In genomic region chr6:162727347-162728176, GRCh38 we compare ENCODE assay signal across 8 cellular contexts. TPM values are rescaled to one million over a fixed set of nuclear protein-coding genes. Genes with fewer than 3 reads are reported as not detected.
DNase-seq lines count a peak whose midpoint lies in the region; ATAC-seq and TF ChIP-seq lines count a peak whose summit lies in the region.

Gene PACRG, plus strand, starts transcription at chr6:162727974.
Gene PRKN, minus strand, starts transcription at chr6:162727766.

- ATAC-seq in GM19035 (IDR thresholded peaks at IDR 0.05; ENCODE audit: unreplicated experiment) (peak; percentile 97), HG03354 (IDR thresholded peaks at IDR 0.05; ENCODE audit: poor library complexity, severe bottlenecking, unreplicated experiment) (peak; percentile 97), left lung (peak; percentile 99)

- H3K27ac ChIP-seq in left lung = peak within 1 kb of the TSS; percentile 78 to 86

- intact Hi-C loops in left lung (cut with DNase I) = no loop called here

- H3K27me3 ChIP-seq in left lung = no peaks in the 10 kb centered on the region

- H3K36me3 ChIP-seq in left lung = no peaks in the 10 kb centered on the region

- no peaks in the 10 kb centered on the region for H3K4me1 ChIP-seq in left lung

- peak within 1 kb of the TSS; percentile 84 for H3K4me3 ChIP-seq in AG09309 (ENCODE audit: control insufficient read depth, low read depth, low read length)
- peak within 1 kb of the TSS; percentile 71 to 83 for H3K4me3 ChIP-seq in left lung

- TF ChIP-seq CTCF in AG09309 (IDR thresholded peaks at IDR 0.05; ENCODE audit: control insufficient read depth, insufficient read depth, low read depth, low read length, missing control alignments) (no peak), left lung (IDR thresholded peaks at IDR 0.05) (no peak)

- H3K9me3 ChIP-seq in left lung = no peaks in the 10 kb centered on the region

- DNase-seq in AG09309 (ENCODE audit: low read depth) (peak; percentile 68), NCI-H510A (lab: John Stamatoyannopoulos, UW) (peak; percentile 94), dermis microvascular lymphatic vessel endothelial cell (ENCODE audit: low read depth in 2 of 2) (peak; percentile 95 to 96), left lung (peak; percentile 97 to 98)
- peak; percentile 98 for DNase-seq in activated CD4-positive, alpha-beta T cell treated with anti-CD3 and anti-CD28 coated beads, Interleukin-2, amount 50 U/mL, for 48 hours
- DNase-seq in stimulated activated CD4-positive, alpha-beta T cell treated with anti-CD3 and anti-CD28 coated beads, Interleukin-2, amount 100 ng/mL, for 24 hours = peak; percentile 98 to 99

RNA-seq across cellular contexts. Expression of gene PACRG, which starts in this region (rescaled TPM):
- total RNA-seq in dermis microvascular lymphatic vessel endothelial cell = under 0.01 TPM in 2 replicates
- 1 to 10 TPM; 1.5 to 2.7 TPM for total RNA-seq in left lung

RNA-seq across cellular contexts. Expression of gene PRKN, which starts in this region (rescaled TPM):
- total RNA-seq in dermis microvascular lymphatic vessel endothelial cell = 0.39 and 1.3 TPM in 2 replicates
- 1 to 10 TPM; 2.1 to 4.3 TPM for total RNA-seq in left lung

Comparison
In these comparisons a context has a peak if more than half of its experiments do, and no peak if none do; other contexts are left out.
1. Peak in every context shown above with its lines: DNase-seq, ATAC-seq, H3K4me3 ChIP-seq and H3K27ac ChIP-seq.